Comparison of ENCODE assay signal across 39 cellular contexts in the genomic region with DNA sequence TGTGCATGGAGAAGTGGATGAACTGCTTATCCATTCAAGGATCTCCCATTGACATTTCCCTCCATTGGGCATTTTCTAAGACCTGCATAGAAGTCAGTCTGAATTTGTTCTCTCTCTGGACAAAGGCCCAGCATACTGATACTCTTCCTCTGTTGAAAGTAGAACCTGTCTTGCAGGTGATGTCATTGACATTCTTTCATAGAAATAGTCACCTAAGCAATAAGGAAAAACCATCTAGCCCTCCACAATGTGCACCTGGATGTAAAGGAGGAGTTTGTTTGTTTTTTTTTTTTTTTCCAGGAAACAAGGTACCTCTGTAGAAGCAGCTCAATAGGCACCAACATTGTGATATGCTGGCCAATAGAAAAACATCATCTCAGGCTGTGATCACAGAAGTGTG.
"Had no signal": no experiment of that assay in that cellular context is flagged by ENCODE, and none has a peak within 500 bp of the region (broad histone marks: within the 10 kb centered on the region; RNA-seq: fewer than 3 reads in every experiment).

No MANE protein-coding gene starts in this region.

- H3K4me1 ChIP-seq: SJCRH30 had no signal

- H3K4me3 ChIP-seq: cardiac muscle cell, MG63, PC-9, SJCRH30, SK-N-MC had no signal

- H3K36me3 ChIP-seq: brain microvascular endothelial cell, cardiac muscle cell, MG63, SJCRH30, WERI-Rb-1 had no signal

- ATAC-seq: activated CD8-positive, alpha-beta memory T cell treated with anti-CD3 and anti-CD28 coated beads, Interleukin-2, amount 10 ng/mL, durations not matched to agents 7 days and 5 days; activated T-cell treated with anti-CD3 and anti-CD28 coated beads, Interleukin-2, amount 50 U/mL, for 72 hours; activated T-helper 17 cell treated with anti-CD3 and anti-CD28 coated beads, Interleukin-2, amount 50 U/mL, for 72 hours; Right ventricle myocardium inferior had no signal

- H3K4me2 ChIP-seq: PC-9 had no signal

- H3K27me3 ChIP-seq: brain microvascular endothelial cell, cardiac muscle cell, MG63, SJCRH30 had no signal

- FAIRE-seq: RCC 7860 had no signal

- H2AFZ ChIP-seq: PC-9 had no signal

- H3K9me3 ChIP-seq: SJCRH30 had no signal

- H3K27ac ChIP-seq: brain microvascular endothelial cell, cardiac muscle cell, PC-9, RWPE1, SJCRH30, SK-N-MC, WERI-Rb-1 had no signal

- DNase-seq: activated CD4-positive, alpha-beta memory T cell treated with anti-CD3 and anti-CD28 coated beads, Interleukin-2, amount 10 ng/mL, durations not matched to agents 7 days and 5 days; activated CD4-positive, alpha-beta T cell treated with anti-CD3 and anti-CD28 coated beads for 1 hour; activated CD4-positive, alpha-beta T cell treated with anti-CD3 and anti-CD28 coated beads for 48 hours; activated CD4-positive, CD25-positive, alpha-beta regulatory T cell; activated CD8-positive, alpha-beta memory T cell treated with anti-CD3 and anti-CD28 coated beads for 24 hours; activated CD8-positive, alpha-beta memory T cell treated with anti-CD3 and anti-CD28 coated beads, Interleukin-2, amount 10 ng/mL, durations not matched to agents 7 days and 5 days; activated effector memory CD4-positive, alpha-beta T cell treated with anti-CD3 and anti-CD28 coated beads, Interleukin-2, amount 50 U/mL, for 16 hours; activated naive CD4-positive, alpha-beta T cell; activated naive CD4-positive, alpha-beta T cell treated with anti-CD3 and anti-CD28 coated beads, Interleukin-2, amount 50 U/mL, for 16 hours; activated naive CD8-positive, alpha-beta T cell treated with anti-CD3 and anti-CD28 coated beads for 36 hours; activated T-cell treated with anti-CD3 and anti-CD28 coated beads, Interleukin-2, amount 50 U/mL, for 1 hour; activated T-cell treated with anti-CD3 and anti-CD28 coated beads, Interleukin-2, amount 50 U/mL, for 72 hours; amniotic stem cell; aorta; brain microvascular endothelial cell; Karpas-422; KBM-7; MG63; NCI-H1048; NCI-H1105 treated with DMSO at 0.1 percent for 48 hours; NCI-H1436; NCI-H1694; NCI-H1930; NCI-H2081 treated with DMSO at 0.1 percent for 48 hours; NCI-H2171; NCI-H510A; NCI-H526; NCI-H748 treated with DMSO at 0.1 percent for 48 hours; NK-92 treated with Interleukin-12 subunit alpha and Interleukin-12 subunit beta, amount 100 ng/mL, for 24 hours; SJCRH30; T1000; WERI-Rb-1 had no signal
